8 cellular contexts compared by ENCODE assay signal in genomic region chr15:30992073-30992363, GRCh38. TPM values are rescaled to one million over a fixed set of nuclear protein-coding genes. Genes with fewer than 3 reads are reported as not detected.
DNase-seq lines count a peak whose midpoint lies in the region; TF ChIP-seq lines count a peak whose summit lies in the region.

No MANE protein-coding gene starts in this region.

- H3K4me2 ChIP-seq in PC-9 (peak overlapping the region; percentile 75), parathyroid adenoma (ENCODE audit: low read length) (peak overlapping the region; percentile 93)

- peak overlapping the region; percentile 53 for H3K9ac ChIP-seq in parathyroid adenoma

- peak; percentile 51 for DNase-seq in DMS 273 (lab: John Stamatoyannopoulos, UW; ENCODE audit: unreplicated experiment)
- DNase-seq in DMS 273 treated with DMSO at 0.1 percent for 48 hours (lab: John Stamatoyannopoulos, UW): no peak
- DNase-seq in PC-9: no peak
- no peak for DNase-seq in iPS-NIHi7 (ENCODE audit: extremely low spot score)
- no peak for DNase-seq in NCI-H345 treated with DMSO at 0.1 percent for 48 hours (lab: John Stamatoyannopoulos, UW; ENCODE audit: unreplicated experiment)
- DNase-seq in HPDE6-E6E7 (ENCODE audit: extremely low spot score): no peak

- intact Hi-C loops in PC-9 (cut with micrococcal nuclease; ENCODE audit: unreplicated experiment): loop anchor here (5.0 kb wide), 1 partner anchor 335 kb away; the partner anchor contains the start of gene KLF13

- TSS peak; percentile 87 for BruUV-seq in PC-9 (replicated peaks; lab: Mats Ljungman, UMichigan)

- H3K36me3 ChIP-seq in PC-9 (ENCODE audit: low read depth) (no peaks in the 10 kb centered on the region), esophagus (ENCODE audit: control insufficient read depth in 2 of 2, insufficient read depth in 2 of 2, low read length in 1 of 2) (peaks cover 1 to 4% of the 10 kb centered on the region in 2 donors), parathyroid adenoma (ENCODE audit: control insufficient read depth, insufficient read depth, low read length) (no peaks in the 10 kb centered on the region)

- H3K4me3 ChIP-seq in PC-9 (peak overlapping the region; percentile 80; the same call in 1 of the 2 replicates), esophagus (ENCODE audit: low read depth in 1 of 2, low read length in 2 of 2) (peak overlapping the region; percentile 84 to 97), parathyroid adenoma (ENCODE audit: low read depth, low read length) (peak overlapping the region; percentile 83)

- no peak for TF ChIP-seq CTCF in PC-9 (conservative IDR thresholded peaks at IDR 0.05)
- peak; percentile 7 for TF ChIP-seq CTCF in parathyroid adenoma (IDR thresholded peaks at IDR 0.05)

- CTCF ChIA-PET in PC-9 (lab: Charles Lee): no interaction called here

- H3K27me3 ChIP-seq in PC-9 (ENCODE audit: insufficient read depth, low read depth) (no peaks in the 10 kb centered on the region), esophagus (ENCODE audit: control insufficient read depth in 1 of 2, insufficient read depth in 2 of 2, low read length in 2 of 2) (no peaks in the 10 kb centered on the region), parathyroid adenoma (ENCODE audit: control insufficient read depth, insufficient read depth, low read length) (no peaks in the 10 kb centered on the region)

- peak overlapping the region; percentile 91 for H2AFZ ChIP-seq in PC-9
- H2AFZ ChIP-seq in parathyroid adenoma: peak overlapping the region; percentile 93

- H3K27ac ChIP-seq in PC-9 (peak overlapping the region; percentile 34; the same call in 1 of the 2 replicates), esophagus (ENCODE audit: low read depth in 2 of 2, low read length in 1 of 2) (peak overlapping the region; percentile 95 to 96), parathyroid adenoma (peak overlapping the region; percentile 85)

- H3K9me3 ChIP-seq in PC-9 (ENCODE audit: insufficient read depth, low read depth) (no peaks in the 10 kb centered on the region), esophagus (ENCODE audit: control insufficient read depth in 2 of 2, insufficient read depth in 1 of 2, low read depth in 1 of 2, low read length in 1 of 2) (no peaks in the 10 kb centered on the region), parathyroid adenoma (ENCODE audit: control insufficient read depth, low read length) (no peaks in the 10 kb centered on the region)

- 0 out of 2 replicates have a peak, but pooled peaks cover 6% of the 10 kb centered on the region for H3F3A ChIP-seq in PC-9 (ENCODE audit: insufficient read depth, low read depth)

- H3K79me2 ChIP-seq in PC-9 (ENCODE audit: low read depth): no peaks in the 10 kb centered on the region
- H3K79me2 ChIP-seq in parathyroid adenoma: no peaks in the 10 kb centered on the region

- POLR2A ChIA-PET in PC-9 (lab: Charles Lee; ENCODE audit: unreplicated experiment): no interaction called here

- H4K20me1 ChIP-seq in PC-9 (ENCODE audit: insufficient read depth): no peaks in the 10 kb centered on the region

- H3K4me1 ChIP-seq in PC-9 (replicated peaks; ENCODE audit: insufficient read depth) (peaks cover 5% of the 10 kb centered on the region; the same call in 1 of the 2 replicates), esophagus (ENCODE audit: control insufficient read depth in 2 of 2, insufficient read depth in 2 of 2, low read length in 1 of 2) (peaks cover 2 to 3% of the 10 kb centered on the region in 2 donors), parathyroid adenoma (no peaks in the 10 kb centered on the region)

- WGBS in esophagus, 2 donors: 2% methylated on average over 10 of the region's 10 CpGs

- H3K9me2 ChIP-seq in PC-9 (ENCODE audit: insufficient read depth): no peaks in the 10 kb centered on the region

RNA-seq across cellular contexts. Expression of gene MTMR10, which starts 0.6 kb away (rescaled TPM):
- total RNA-seq in PC-9 (2021): 4.4 and 6.2 TPM in 2 replicates
- 10 to 100 TPM; 11.7 to 26.4 TPM for polyA plus RNA-seq in esophagus

Comparison
In these comparisons a context has a peak if more than half of its experiments do, and no peak if none do; other contexts are left out.
1. H3K27ac ChIP-seq: peak in every context shown above with its lines; median percentile 96 in esophagus; 85 in parathyroid adenoma; 34 in PC-9.